In the genomic region with DNA sequence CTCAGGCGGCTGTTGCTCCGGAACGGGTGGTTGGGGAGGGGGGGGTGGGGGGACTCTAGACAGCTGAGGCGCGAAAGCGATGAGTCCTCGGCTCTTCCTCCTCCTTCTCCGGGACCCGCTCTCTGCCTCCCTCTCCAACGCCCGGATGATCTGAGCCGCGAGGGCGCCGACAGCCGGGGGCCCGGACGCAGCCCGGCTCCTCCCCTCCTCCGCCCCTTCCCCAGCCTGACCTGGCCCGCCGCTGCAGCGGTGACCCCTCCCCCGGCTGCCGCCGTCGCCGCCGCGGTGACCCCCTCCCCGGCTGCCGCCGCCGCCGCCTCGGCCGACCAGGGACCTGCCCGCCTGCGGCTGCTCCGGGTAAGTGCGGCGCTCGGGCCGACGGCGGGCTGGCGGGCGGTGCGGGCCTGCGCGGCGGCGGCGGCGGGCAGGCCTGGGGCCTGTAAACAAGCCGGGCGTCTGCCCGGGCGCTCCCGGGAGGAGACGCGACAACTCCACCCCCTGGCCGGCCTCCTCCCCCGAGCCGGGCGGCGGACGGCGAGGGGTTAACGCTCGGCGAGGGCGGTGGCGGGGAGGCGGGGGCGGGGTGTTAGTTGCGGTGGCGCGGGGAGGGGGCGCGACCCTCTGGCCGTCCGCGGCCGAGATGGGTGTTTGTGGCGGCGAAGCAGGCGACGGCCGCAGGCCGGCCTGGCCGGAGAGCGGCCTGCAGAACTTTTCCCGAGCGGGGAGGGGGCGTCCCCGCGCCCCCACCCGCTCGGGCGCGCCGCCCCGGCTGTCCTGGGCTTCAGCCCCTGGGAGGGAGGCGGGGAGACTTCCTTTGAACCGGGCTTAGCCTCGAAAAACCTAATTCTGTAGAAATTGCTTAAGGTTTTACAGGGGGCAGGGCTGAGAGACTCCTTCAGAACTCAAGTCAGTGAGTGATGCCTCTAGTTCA, we compare ENCODE assay signal across 8 cellular contexts. TPM values are rescaled to one million over a fixed set of nuclear protein-coding genes. Genes with fewer than 3 reads are reported as not detected.
A peak's percentile ranks its signal among the peaks of the same experiment; 100 is the strongest.
DNase-seq lines count a peak whose midpoint lies in the region; ATAC-seq and TF ChIP-seq lines count a peak whose summit lies in the region.

No MANE protein-coding gene starts in this region.

- peaks cover 19% of the 10 kb centered on the region for H3K36me3 Mint-ChIP-seq in activated T-helper 2 cell treated with anti-CD3 and anti-CD28 coated beads, Interferon-gamma antibody, Interleukin-2, Interleukin-4, amounts not matched to agents 10 μg/mL and 5 μg/mL and 100 μg/mL, durations not matched to agents 14 hours and 24 hours and 36 hours (ENCODE audit: low read depth)
- H3K36me3 Mint-ChIP-seq in natural killer cell, result no peaks in the 10 kb centered on the region

- DNase-seq in COLO668 (lab: John Stamatoyannopoulos, UW; ENCODE audit: unreplicated experiment) (peak; percentile 87), HT1080 (ENCODE audit: low read depth) (peak; percentile 38), fibroblast of peridontal ligament (ENCODE audit: extremely low read depth) (peak; percentile 37), natural killer cell (peak; percentile 58)
- DNase-seq in activated T-helper 2 cell treated with anti-CD3 and anti-CD28 coated beads, Interferon-gamma antibody, Interleukin-2, Interleukin-4, amounts not matched to agents 10 μg/mL and 5 μg/mL and 100 μg/mL, durations not matched to agents 14 hours and 24 hours and 36 hours (ENCODE audit: low spot score), result peak; percentile 64
- peak; percentile 36 to 91 (median 70) for DNase-seq in stimulated activated naive CD4-positive, alpha-beta T cell (lab: John Stamatoyannopoulos, UW)

- no peaks in the 10 kb centered on the region for H3K27me3 Mint-ChIP-seq in activated T-helper 2 cell treated with anti-CD3 and anti-CD28 coated beads, Interferon-gamma antibody, Interleukin-2, Interleukin-4, amounts not matched to agents 10 μg/mL and 5 μg/mL and 100 μg/mL, durations not matched to agents 14 hours and 24 hours and 36 hours (ENCODE audit: low read depth)
- no peaks in the 10 kb centered on the region for H3K27me3 Mint-ChIP-seq in natural killer cell (ENCODE audit: low read depth in 2 of 2)

- ATAC-seq in GM19468 (IDR thresholded peaks at IDR 0.05; ENCODE audit: extremely low read depth, unreplicated experiment) (peak; percentile 4), natural killer cell (peak; percentile 32 to 64 (median 47))

- no peak for TF ChIP-seq CTCF in natural killer cell (IDR thresholded peaks at IDR 0.05)

- H3K27ac Mint-ChIP-seq in activated T-helper 2 cell treated with anti-CD3 and anti-CD28 coated beads, Interferon-gamma antibody, Interleukin-2, Interleukin-4, amounts not matched to agents 10 μg/mL and 5 μg/mL and 100 μg/mL, durations not matched to agents 14 hours and 24 hours and 36 hours, result peak overlapping the region; percentile 61
- H3K27ac Mint-ChIP-seq in natural killer cell, result peak overlapping the region; percentile 100

- intact Hi-C loops in activated T-helper 2 cell treated with anti-CD3 and anti-CD28 coated beads, Interferon-gamma antibody, Interleukin-2, Interleukin-4, amounts not matched to agents 10 μg/mL and 5 μg/mL and 100 μg/mL, durations not matched to agents 14 hours and 24 hours and 36 hours (cut with micrococcal nuclease), result loop anchor here (2.0 to 5.0 kb wide), 8 partner anchors 17 to 1513 kb away; a partner anchor contains a TSS
- intact Hi-C loops in natural killer cell (cut with micrococcal nuclease), result loop anchor here (1.0 to 5.0 kb wide), 5 partner anchors 83 to 1513 kb away; a partner anchor contains a TSS

- peaks cover 51% of the 10 kb centered on the region for H3K4me1 Mint-ChIP-seq in activated T-helper 2 cell treated with anti-CD3 and anti-CD28 coated beads, Interferon-gamma antibody, Interleukin-2, Interleukin-4, amounts not matched to agents 10 μg/mL and 5 μg/mL and 100 μg/mL, durations not matched to agents 14 hours and 24 hours and 36 hours (ENCODE audit: low read depth)
- peaks cover 58 to 59% of the 10 kb centered on the region in 2 donors for H3K4me1 Mint-ChIP-seq in natural killer cell

- H3K9me3 Mint-ChIP-seq in activated T-helper 2 cell treated with anti-CD3 and anti-CD28 coated beads, Interferon-gamma antibody, Interleukin-2, Interleukin-4, amounts not matched to agents 10 μg/mL and 5 μg/mL and 100 μg/mL, durations not matched to agents 14 hours and 24 hours and 36 hours, result no peaks in the 10 kb centered on the region
- H3K9me3 Mint-ChIP-seq in natural killer cell, result no peaks in the 10 kb centered on the region

- H3K4me3 Mint-ChIP-seq in activated T-helper 2 cell treated with anti-CD3 and anti-CD28 coated beads, Interferon-gamma antibody, Interleukin-2, Interleukin-4, amounts not matched to agents 10 μg/mL and 5 μg/mL and 100 μg/mL, durations not matched to agents 14 hours and 24 hours and 36 hours (ENCODE audit: low read depth), result peak overlapping the region; percentile 83
- peak overlapping the region; percentile 99 for H3K4me3 Mint-ChIP-seq in natural killer cell

TF ChIP-seq in PFSK-1, 5 proteins besides CTCF, POLR2A, EP300 and RAD21:
- TF ChIP-seq TAF1 (IDR thresholded peaks at IDR 0.05; ENCODE audit: borderline replicate concordance, insufficient read depth, low read length), result no peak
- TF ChIP-seq FOXP2 (optimal IDR thresholded peaks at IDR 0.05; ENCODE audit: borderline replicate concordance, extremely low read depth, extremely low read length, insufficient read depth), result peak; percentile 25

RNA-seq across cellular contexts. Expression of a gene that starts 0.6 kb away (rescaled TPM):
- 11.1 and 14.2 TPM in 2 replicates for total RNA-seq in HT1080 (2014; rRNA removed; shearing (Covaris generic))
- polyA plus RNA-seq in HT1080 (2015; cell fraction: cytosol; rRNA removed), result 23.9 and 27.4 TPM in 2 replicates
- polyA plus RNA-seq in HT1080 (2015; cell fraction: nucleus; rRNA removed), result 24.0 and 32.8 TPM in 2 replicates
- polyA plus RNA-seq in PFSK-1 (2012; ENCODE audit: insufficient read length, low read depth), result 20.3 TPM
- total RNA-seq in activated T-helper 2 cell treated with anti-CD3 and anti-CD28 coated beads, Interferon-gamma antibody, Interleukin-2, Interleukin-4, amounts not matched to agents 10 μg/mL and 5 μg/mL and 100 μg/mL, durations not matched to agents 14 hours and 24 hours and 36 hours, result 45.7 and 48.2 TPM in 2 replicates
- total RNA-seq in natural killer cell, result 100 to 1,000 TPM; 118 to 126 (median 119) TPM

Comparison
In these comparisons a context has a peak if more than half of its experiments do, and no peak if none do; other contexts are left out.
1. Peak in every context shown above with its lines: DNase-seq and ATAC-seq.
2. DNase-seq: peak in every context shown above with its lines; median percentile 87 in COLO668; 70 in stimulated activated naive CD4-positive, alpha-beta T cell; 64 in activated T-helper 2 cell treated with anti-CD3 and anti-CD28 coated beads, Interferon-gamma antibody, Interleukin-2, Interleukin-4, amounts not matched to agents 10 μg/mL and 5 μg/mL and 100 μg/mL, durations not matched to agents 14 hours and 24 hours and 36 hours; 58 in natural killer cell; 38 in HT1080; 37 in fibroblast of peridontal ligament.